ENCODE assay signal across 19 cellular contexts in the genomic region with DNA sequence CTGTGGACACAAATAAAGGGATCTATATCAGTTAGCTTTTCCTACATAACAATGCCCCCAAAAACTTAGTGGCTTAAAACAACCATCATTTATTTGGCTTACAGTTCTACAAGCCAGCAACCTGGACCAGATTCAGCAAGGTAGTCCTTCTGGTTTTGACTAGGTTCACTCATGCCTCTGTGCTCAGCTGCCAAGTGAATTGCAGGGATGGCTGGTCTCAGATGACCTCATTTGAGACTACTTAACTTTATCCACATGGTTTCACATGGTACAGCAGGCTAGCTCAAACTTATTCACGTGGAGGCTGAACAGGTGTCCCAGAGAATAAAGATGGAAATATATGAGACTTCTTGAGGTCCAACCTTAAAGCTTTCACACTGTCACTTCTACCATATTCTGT.
"Had no signal": no experiment of that assay in that cellular context is flagged by ENCODE, and none has a peak within 500 bp of the region (broad histone marks: within the 10 kb centered on the region; RNA-seq: fewer than 3 reads in every experiment).

No MANE protein-coding gene starts in this region.

- H3K27me3 ChIP-seq: adrenal gland, heart right ventricle, uterus had no signal

- H3K4me3 ChIP-seq: adrenal gland, coronary artery, heart right ventricle, thoracic aorta, uterus had no signal

- H3K9me3 ChIP-seq: adrenal gland, heart right ventricle, thoracic aorta, uterus had no signal

- H3K27ac ChIP-seq: coronary artery, heart right ventricle, thoracic aorta, uterus had no signal

- ATAC-seq: heart right ventricle; stimulated activated naive CD8-positive, alpha-beta T cell treated with anti-CD3 and anti-CD28 coated beads, Interleukin-15, amount 100 ng/mL, for 72 hours had no signal

- FAIRE-seq: endothelial cell of umbilical vein, islet of Langerhans had no signal

- DNase-seq: activated CD4-positive, alpha-beta T cell treated with anti-CD3 and anti-CD28 coated beads for 4 hours; activated CD8-positive, alpha-beta memory T cell treated with anti-CD3 and anti-CD28 coated beads for 24 hours; activated naive CD4-positive, alpha-beta T cell treated with anti-CD3 and anti-CD28 coated beads, Interleukin-2, amount 50 U/mL, for 16 hours; activated T-cell treated with anti-CD3 and anti-CD28 coated beads for 4 hours; adrenal gland; central memory CD4-positive, alpha-beta T cell; effector CD4-positive, alpha-beta T cell; foreskin melanocyte; heart right ventricle; mesendoderm; nephron progenitor cell; stimulated activated CD4-positive, alpha-beta T cell treated with anti-CD3 and anti-CD28 coated beads, Interleukin-15, amount 100 ng/mL, for 24 hours; stimulated activated CD4-positive, alpha-beta T cell treated with anti-CD3 and anti-CD28 coated beads, Interleukin-4, amount 100 ng/mL, for 4 hours; stimulated activated naive CD8-positive, alpha-beta T cell treated with anti-CD3 and anti-CD28 coated beads, Interleukin-15, amount 100 ng/mL, for 72 hours; uterus had no signal

- H3K36me3 ChIP-seq: adrenal gland, heart right ventricle, thoracic aorta, uterus had no signal
